8 cellular contexts compared by ENCODE assay signal in the genomic region with DNA sequence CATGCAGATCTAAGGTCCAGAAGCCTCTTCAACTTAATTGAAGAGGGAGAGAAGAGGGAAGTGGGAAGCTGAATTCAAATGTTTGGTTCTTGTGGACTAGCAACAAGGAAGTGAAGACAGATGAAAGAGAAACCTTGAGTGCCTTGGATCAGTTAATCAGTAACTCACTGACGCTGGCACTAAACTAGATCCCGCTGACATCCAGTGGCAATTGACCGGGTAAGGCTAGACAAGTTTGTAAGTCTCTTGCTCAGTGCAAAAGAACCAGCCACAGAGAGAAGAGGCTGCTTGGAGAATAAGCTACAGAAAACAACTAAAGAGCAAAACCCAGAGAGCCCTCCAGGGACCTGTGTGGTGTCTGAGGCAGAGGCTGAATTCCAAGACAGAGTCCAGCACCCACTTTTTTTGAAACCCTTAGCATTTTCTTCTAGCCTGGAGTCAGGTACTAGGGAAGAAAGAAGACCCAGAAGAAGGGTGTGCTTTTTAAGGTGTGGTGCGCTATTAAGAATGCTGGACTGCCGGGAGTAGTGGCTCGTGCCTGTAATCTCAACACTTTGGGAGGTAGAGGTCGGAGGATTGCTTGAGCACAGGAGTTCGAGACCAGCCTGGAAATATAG. TPM values are rescaled to one million over a fixed set of nuclear protein-coding genes. Genes with fewer than 3 reads are reported as not detected.
DNase-seq lines count a peak whose midpoint lies in the region; ATAC-seq and TF ChIP-seq lines count a peak whose summit lies in the region.

No MANE protein-coding gene starts in this region.

- H3K4me3 ChIP-seq in HUES48 (ENCODE audit: low read depth, low read length) = no peak overlapping the region
- H3K4me3 ChIP-seq in epithelial cell of proximal tubule (ENCODE audit: low read depth, low read length) = peak overlapping the region; percentile 47

- H3K9ac ChIP-seq in HUES48 (ENCODE audit: low read depth, low read length) = no peak overlapping the region

- no peaks in the 10 kb centered on the region for H3K27me3 ChIP-seq in HUES48 (ENCODE audit: control insufficient read depth, insufficient read depth, low read length)

- no peaks in the 10 kb centered on the region; the same call in 1 of the 2 replicates for H3K4me1 ChIP-seq in HUES48 (ENCODE audit: control insufficient read depth, insufficient read depth, low read length)

- in situ Hi-C loops in Caki2 (cut with HindIII; ENCODE audit: low pct_unique_long_range_greater_than_20kb, low sequenced_read_pairs) = no loop called here

- peak overlapping the region; percentile 9 for H3K27ac ChIP-seq in HUES48 (ENCODE audit: low read depth, low read length)

- no peaks in the 10 kb centered on the region for H3K9me3 ChIP-seq in HUES48 (ENCODE audit: control insufficient read depth, insufficient read depth, low read length)

- ATAC-seq in GM21576 (IDR thresholded peaks at IDR 0.05; ENCODE audit: unreplicated experiment) (peak; percentile 91), Right ventricle myocardium inferior (no peak)
- no peak for ATAC-seq in stimulated activated effector memory CD8-positive, alpha-beta T cell treated with anti-CD3 and anti-CD28 coated beads, Interleukin-12 subunit alpha, Interleukin-12 subunit beta, amount 100 ng/mL, for 72 hours

- DNase-seq in Caki2 (ENCODE audit: low read depth) (peak; percentile 97), epithelial cell of proximal tubule (ENCODE audit: low read depth) (peak; percentile 88), DMS153 (lab: John Stamatoyannopoulos, UW) (no peak), Right ventricle myocardium inferior (ENCODE audit: missing footprints) (no peak)
- no peak for DNase-seq in stimulated activated effector memory CD8-positive, alpha-beta T cell treated with anti-CD3 and anti-CD28 coated beads, Interleukin-12 subunit alpha, Interleukin-12 subunit beta, amount 100 ng/mL, for 72 hours (ENCODE audit: low spot score in 2 of 2)
- no peak for DNase-seq in stimulated activated CD4-positive, alpha-beta T cell treated with anti-CD3 and anti-CD28 coated beads, Interleukin-4, amount 100 ng/mL, for 4 hours

- no peak overlapping the region for H3K4me3 Mint-ChIP-seq in stimulated activated effector memory CD8-positive, alpha-beta T cell treated with anti-CD3 and anti-CD28 coated beads, Interleukin-12 subunit alpha, Interleukin-12 subunit beta, amount 100 ng/mL, for 72 hours

- no peaks in the 10 kb centered on the region for H3K4me1 Mint-ChIP-seq in stimulated activated effector memory CD8-positive, alpha-beta T cell treated with anti-CD3 and anti-CD28 coated beads, Interleukin-12 subunit alpha, Interleukin-12 subunit beta, amount 100 ng/mL, for 72 hours

- intact Hi-C loops in Right ventricle myocardium inferior (cut with DNase I) = no loop called here

- H3K9me3 Mint-ChIP-seq in stimulated activated effector memory CD8-positive, alpha-beta T cell treated with anti-CD3 and anti-CD28 coated beads, Interleukin-12 subunit alpha, Interleukin-12 subunit beta, amount 100 ng/mL, for 72 hours = no peaks in the 10 kb centered on the region

- peak; percentile 8 for TF ChIP-seq CTCF in epithelial cell of proximal tubule (conservative IDR thresholded peaks at IDR 0.05; ENCODE audit: low read depth, low read length)

- no peaks in the 10 kb centered on the region for H3K36me3 Mint-ChIP-seq in stimulated activated effector memory CD8-positive, alpha-beta T cell treated with anti-CD3 and anti-CD28 coated beads, Interleukin-12 subunit alpha, Interleukin-12 subunit beta, amount 100 ng/mL, for 72 hours

- H3K27ac Mint-ChIP-seq in stimulated activated effector memory CD8-positive, alpha-beta T cell treated with anti-CD3 and anti-CD28 coated beads, Interleukin-12 subunit alpha, Interleukin-12 subunit beta, amount 100 ng/mL, for 72 hours = no peak overlapping the region

- no peaks in the 10 kb centered on the region for H3K36me3 ChIP-seq in HUES48 (ENCODE audit: control insufficient read depth, insufficient read depth, low read length)

RNA-seq across cellular contexts. Expression of gene PLCH1, which starts 6.9 kb away (rescaled TPM):
- total RNA-seq in Caki2 (2014; rRNA removed; shearing (Covaris generic); ENCODE audit: low replicate concordance) = 2.7 and 5.6 TPM in 2 replicates
- 3.1 and 3.2 TPM in 2 replicates for total RNA-seq in epithelial cell of proximal tubule
- 1.3 TPM for total RNA-seq in Right ventricle myocardium inferior

Comparison
In these comparisons a context has a peak if more than half of its experiments do, and no peak if none do; other contexts are left out.
1. DNase-seq: peak in Caki2 (single experiment) and epithelial cell of proximal tubule (single experiment); none in stimulated activated effector memory CD8-positive, alpha-beta T cell treated with anti-CD3 and anti-CD28 coated beads, Interleukin-12 subunit alpha, Interleukin-12 subunit beta, amount 100 ng/mL, for 72 hours (0 of 2), stimulated activated CD4-positive, alpha-beta T cell treated with anti-CD3 and anti-CD28 coated beads, Interleukin-4, amount 100 ng/mL, for 4 hours (0 of 2), DMS153 (single experiment) and Right ventricle myocardium inferior (single experiment).